18 cellular contexts compared by ENCODE assay signal in the genomic region with DNA sequence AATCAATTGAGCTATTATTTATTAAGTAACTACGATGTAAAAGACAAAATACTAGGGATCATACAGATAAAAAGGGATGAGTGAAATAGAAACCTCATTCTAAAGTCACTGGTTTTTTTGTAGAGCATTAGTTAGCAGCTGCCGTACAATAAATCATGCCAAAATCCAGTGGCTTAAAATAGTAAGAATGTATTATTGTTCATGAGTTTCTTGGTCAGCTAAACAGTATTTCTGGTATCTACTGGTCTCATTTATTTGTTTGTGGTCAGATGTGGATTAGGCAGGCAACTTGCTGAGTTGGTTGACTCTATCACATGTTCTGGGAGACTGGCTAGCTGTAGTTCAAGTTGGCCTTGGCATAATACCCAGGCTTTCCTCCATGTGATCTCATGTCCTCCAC.
"Had no signal": no experiment of that assay in that cellular context is flagged by ENCODE, and none has a peak within 500 bp of the region (broad histone marks: within the 10 kb centered on the region; RNA-seq: fewer than 3 reads in every experiment).

No MANE protein-coding gene starts in this region.

- H3K27ac Mint-ChIP-seq: natural killer cell treated with Interleukin-12 subunit alpha and Interleukin-12 subunit beta and Interleukin-15 and Interleukin-18, amount 100 ng/mL, for 72 hours; neural progenitor cell; progenitor cell of endocrine pancreas had no signal

- H3K36me3 ChIP-seq: gastroesophageal sphincter, neural progenitor cell, pancreas, uterus had no signal

- H3K9me3 ChIP-seq: pancreas, uterus had no signal

- H3K4me2 ChIP-seq: neural progenitor cell, smooth muscle cell had no signal

- DNase-seq: cortex of kidney; dorsolateral prefrontal cortex; effector CD8-positive, alpha-beta T cell; glutamatergic neuron; kidney glomerular epithelial cell; nucleus accumbens; pancreas; right cardiac atrium; stimulated activated CD4-positive, alpha-beta T cell treated with anti-CD3 and anti-CD28 coated beads, Interleukin-2, amount 100 ng/mL, for 48 hours; stimulated activated naive CD4-positive, alpha-beta T cell treated with Interleukin-2 at 50 U/mL for 16 hours; trophoblast cell; uterus had no signal

- H3K4me3 Mint-ChIP-seq: natural killer cell treated with Interleukin-12 subunit alpha and Interleukin-12 subunit beta and Interleukin-15 and Interleukin-18, amount 100 ng/mL, for 72 hours; neural progenitor cell had no signal

- H3K4me1 Mint-ChIP-seq: neural progenitor cell had no signal

- H3K27ac ChIP-seq: dorsolateral prefrontal cortex, gastroesophageal sphincter, neural progenitor cell, pancreas, uterus had no signal

- H3K27me3 ChIP-seq: dorsolateral prefrontal cortex, gastroesophageal sphincter, neural progenitor cell, pancreas, uterus had no signal

- FAIRE-seq: islet of Langerhans, pancreas had no signal

- H3K9ac ChIP-seq: neural progenitor cell had no signal

- H3K27me3 Mint-ChIP-seq: natural killer cell treated with Interleukin-12 subunit alpha and Interleukin-12 subunit beta and Interleukin-15 and Interleukin-18, amount 100 ng/mL, for 72 hours; progenitor cell of endocrine pancreas had no signal

- H3K4me3 ChIP-seq: dorsolateral prefrontal cortex, gastroesophageal sphincter, neural progenitor cell, pancreas, smooth muscle cell, uterus had no signal

- H2AFZ ChIP-seq: neural progenitor cell had no signal

- H3K36me3 Mint-ChIP-seq: neural progenitor cell had no signal

- H3K4me1 ChIP-seq: gastroesophageal sphincter, neural progenitor cell, pancreas, uterus had no signal
